Comparison of ENCODE assay signal across 22 cellular contexts in genomic region chr4:121776610-121777401, GRCh38. TPM values are rescaled to one million over a fixed set of nuclear protein-coding genes. Genes with fewer than 3 reads are reported as not detected.
"Had no signal": no experiment of that assay in that cellular context is flagged by ENCODE, and none has a peak within 500 bp of the region (broad histone marks: within the 10 kb centered on the region; RNA-seq: fewer than 3 reads in every experiment).

No MANE protein-coding gene starts in this region.

- H3K9ac ChIP-seq: neural progenitor cell had no signal

- ATAC-seq: activated CD4-positive, CD25-positive, alpha-beta regulatory T cell treated with anti-CD3 and anti-CD28 coated beads, Interleukin-2, amount 50 U/mL, for 24 hours; heart right ventricle had no signal

- H3K27ac Mint-ChIP-seq: activated CD4-positive, alpha-beta T cell treated with anti-CD3 and anti-CD28 coated beads, Interleukin-2, amount 10 ng/mL, durations not matched to agents 7 days and 5 days; activated naive CD4-positive, alpha-beta T cell treated with anti-CD3 and anti-CD28 coated beads, Interleukin-2, amount 50 U/mL, for 72 hours; activated T-helper 1 cell treated with anti-CD3 and anti-CD28 coated beads, Interleukin-12 subunit alpha, Interleukin-12 subunit beta, Interleukin-2, Interleukin-4 antibody, amounts not matched to agents 30 ng/mL and 10 ng/mL and 1 ng/mL, durations not matched to agents 14 hours and 24 hours and 36 hours; dendritic cell treated with granulocyte-macrophage colony-stimulating factor and Interleukin-4, amounts not matched to agents 40 ng/mL and 50 ng/mL, for 4 days; immature natural killer cell; neural progenitor cell; progenitor cell of endocrine pancreas had no signal

- H3K4me1 Mint-ChIP-seq: immature natural killer cell had no signal

- H3K27ac ChIP-seq: esophagus muscularis mucosa, heart right ventricle, left ventricle myocardium inferior, neural progenitor cell, stomach had no signal

- H3K27me3 ChIP-seq: neural progenitor cell had no signal

- H2AFZ ChIP-seq: neural progenitor cell had no signal

- H3K4me3 ChIP-seq: esophagus muscularis mucosa, heart right ventricle, left ventricle myocardium inferior, neural progenitor cell, stomach had no signal

- H3K4me3 Mint-ChIP-seq: activated CD4-positive, alpha-beta T cell treated with anti-CD3 and anti-CD28 coated beads, Interleukin-2, amount 10 ng/mL, durations not matched to agents 7 days and 5 days; activated T-helper 1 cell treated with anti-CD3 and anti-CD28 coated beads, Interleukin-12 subunit alpha, Interleukin-12 subunit beta, Interleukin-2, Interleukin-4 antibody, amounts not matched to agents 30 ng/mL and 10 ng/mL and 1 ng/mL, durations not matched to agents 14 hours and 24 hours and 36 hours; dendritic cell treated with granulocyte-macrophage colony-stimulating factor and Interleukin-4, amounts not matched to agents 40 ng/mL and 50 ng/mL, for 4 days; immature natural killer cell; neural progenitor cell had no signal

- H3K9me3 Mint-ChIP-seq: activated CD4-positive, alpha-beta T cell treated with anti-CD3 and anti-CD28 coated beads, Interleukin-2, amount 10 ng/mL, durations not matched to agents 7 days and 5 days; activated naive CD4-positive, alpha-beta T cell treated with anti-CD3 and anti-CD28 coated beads, Interleukin-2, amount 50 U/mL, for 72 hours; activated T-helper 1 cell treated with anti-CD3 and anti-CD28 coated beads, Interleukin-12 subunit alpha, Interleukin-12 subunit beta, Interleukin-2, Interleukin-4 antibody, amounts not matched to agents 30 ng/mL and 10 ng/mL and 1 ng/mL, durations not matched to agents 14 hours and 24 hours and 36 hours; dendritic cell treated with granulocyte-macrophage colony-stimulating factor and Interleukin-4, amounts not matched to agents 40 ng/mL and 50 ng/mL, for 4 days; immature natural killer cell; neural progenitor cell had no signal

- H3K36me3 Mint-ChIP-seq: activated naive CD4-positive, alpha-beta T cell treated with anti-CD3 and anti-CD28 coated beads, Interleukin-2, amount 50 U/mL, for 72 hours; immature natural killer cell; neural progenitor cell had no signal

- H3K4me1 ChIP-seq: esophagus muscularis mucosa, stomach had no signal

- FAIRE-seq: endothelial cell of umbilical vein, small intestine had no signal

- H3K36me3 ChIP-seq: esophagus muscularis mucosa, heart right ventricle, left ventricle myocardium inferior, neural progenitor cell, stomach had no signal

- H3K4me2 ChIP-seq: neural progenitor cell had no signal

- H3K9me3 ChIP-seq: esophagus muscularis mucosa, heart right ventricle, left ventricle myocardium inferior, stomach had no signal

- DNase-seq: activated CD4-positive, alpha-beta T cell treated with anti-CD3 and anti-CD28 coated beads, Interleukin-2, amount 10 ng/mL, durations not matched to agents 7 days and 5 days; activated gamma-delta T cell treated with Interleukin-2 at 50 U/mL for 16 hours; activated T-cell treated with anti-CD3 and anti-CD28 coated beads for 4 hours; amniotic stem cell; effector CD8-positive, alpha-beta T cell; heart right ventricle; immature natural killer cell; left ventricle myocardium inferior; small intestine; stimulated activated CD4-positive, alpha-beta T cell treated with anti-CD3 and anti-CD28 coated beads, Interleukin-15, amount 100 ng/mL, for 24 hours; stimulated activated CD4-positive, alpha-beta T cell treated with anti-CD3 and anti-CD28 coated beads, Interleukin-2, amount 100 ng/mL, for 48 hours; stomach; trophoblast cell had no signal

RNA-seq across cellular contexts. Expression of gene SMIM43, which starts 11.8 kb away (rescaled TPM):
- total RNA-seq: activated CD4-positive, alpha-beta T cell treated with anti-CD3 and anti-CD28 coated beads, Interleukin-2, amount 10 ng/mL, durations not matched to agents 7 days and 5 days; activated naive CD4-positive, alpha-beta T cell treated with anti-CD3 and anti-CD28 coated beads, Interleukin-2, amount 50 U/mL, for 72 hours; activated T-helper 1 cell treated with anti-CD3 and anti-CD28 coated beads, Interleukin-12 subunit alpha, Interleukin-12 subunit beta, Interleukin-2, Interleukin-4 antibody, amounts not matched to agents 30 ng/mL and 10 ng/mL and 1 ng/mL, durations not matched to agents 14 hours and 24 hours and 36 hours; chondrocyte; endothelial cell of umbilical vein; left ventricle myocardium inferior; progenitor cell of endocrine pancreas had no signal
- polyA plus RNA-seq: immature natural killer cell had no signal
